ENCODE assay signal across 9 cellular contexts in the genomic region with DNA sequence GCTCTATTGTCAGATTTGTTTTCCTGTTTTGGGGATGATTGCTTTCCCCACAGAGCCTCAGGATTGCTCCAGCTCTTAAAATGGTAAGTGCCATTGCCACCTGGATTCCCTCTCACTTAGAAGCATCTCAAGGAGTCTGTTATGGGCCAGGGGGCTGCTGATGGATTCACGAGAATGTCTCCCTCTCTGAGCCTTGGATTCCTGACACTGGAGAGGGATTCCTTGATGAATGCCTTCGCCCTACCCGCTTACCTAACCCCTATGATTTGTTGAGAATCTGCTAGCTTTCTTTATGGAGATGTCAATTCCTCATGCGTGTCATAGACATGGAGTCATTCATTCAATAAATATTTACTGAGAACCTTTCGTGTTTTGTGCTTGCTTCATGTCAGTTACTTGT. TPM values are rescaled to one million over a fixed set of nuclear protein-coding genes. Genes with fewer than 3 reads are reported as not detected.
"Had no signal": no experiment of that assay in that cellular context is flagged by ENCODE, and none has a peak within 500 bp of the region (broad histone marks: within the 10 kb centered on the region; RNA-seq: fewer than 3 reads in every experiment).

No MANE protein-coding gene starts in this region.

- H3K36me3 Mint-ChIP-seq: activated naive CD4-positive, alpha-beta T cell treated with anti-CD3 and anti-CD28 coated beads, Interleukin-2, amount 50 U/mL, for 72 hours had no signal

- H3K4me3 ChIP-seq: pancreas, stomach had no signal

- H3K36me3 ChIP-seq: pancreas, stomach had no signal

- DNase-seq: dermis blood vessel endothelial cell, endodermal cell, hypothalamus, left cardiac atrium, pancreas, stomach had no signal

- H3K9me3 ChIP-seq: pancreas, stomach had no signal

- H3K27me3 ChIP-seq: pancreas, stomach had no signal

- H3K9me3 Mint-ChIP-seq: endodermal cell; T-helper 2 cell treated with Interferon-gamma antibody and Interleukin-4, amounts not matched to agents 5 μg/mL and 100 μg/mL, for 36 hours had no signal

- H3K4me3 Mint-ChIP-seq: endodermal cell; T-helper 2 cell treated with Interferon-gamma antibody and Interleukin-4, amounts not matched to agents 5 μg/mL and 100 μg/mL, for 36 hours had no signal

- H3K27ac Mint-ChIP-seq: activated naive CD4-positive, alpha-beta T cell treated with anti-CD3 and anti-CD28 coated beads, Interleukin-2, amount 50 U/mL, for 72 hours; endodermal cell; T-helper 2 cell treated with Interferon-gamma antibody and Interleukin-4, amounts not matched to agents 5 μg/mL and 100 μg/mL, for 36 hours had no signal

- H3K4me1 ChIP-seq: pancreas had no signal

- ATAC-seq: activated CD4-positive, CD25-positive, alpha-beta regulatory T cell treated with anti-CD3 and anti-CD28 coated beads, Interleukin-2, amount 50 U/mL, for 24 hours; activated naive CD4-positive, alpha-beta T cell treated with anti-CD3 and anti-CD28 coated beads, Interleukin-2, amount 50 U/mL, for 72 hours; left cardiac atrium had no signal

- H3K27ac ChIP-seq: pancreas, stomach had no signal

RNA-seq across cellular contexts. Expression of gene TENM3, which starts 36.9 kb away (rescaled TPM):
- total RNA-seq: activated naive CD4-positive, alpha-beta T cell treated with anti-CD3 and anti-CD28 coated beads, Interleukin-2, amount 50 U/mL, for 72 hours had no signal
